12 cellular contexts compared by ENCODE assay signal in genomic region chr20:64106981-64107735, GRCh38. TPM values are rescaled to one million over a fixed set of nuclear protein-coding genes. Genes with fewer than 3 reads are reported as not detected.
DNase-seq lines count a peak whose midpoint lies in the region; ATAC-seq and TF ChIP-seq lines count a peak whose summit lies in the region.
"Had no signal": no experiment of that assay in that cellular context is flagged by ENCODE, and none has a peak within 500 bp of the region (broad histone marks: within the 10 kb centered on the region; RNA-seq: fewer than 3 reads in every experiment).

NPBWR2 (minus strand) TSS chr20:64107565; CDS start chr20:64106831, 734 bp downstream.

- TF ChIP-seq CTCF in sigmoid colon (IDR thresholded peaks at IDR 0.05) = no peak

- 51 to 55% methylated on average over 22 of the region's 22 CpGs for WGBS in sigmoid colon, 2 donors

- CTCF ChIA-PET in T-cell (lab: Charles Lee) = no interaction called here

- H3K4me1 Mint-ChIP-seq in activated CD4-positive, alpha-beta T cell treated with anti-CD3 and anti-CD28 coated beads, Interleukin-2, amount 10 ng/mL, durations not matched to agents 24 days and 14 days = no peaks in the 10 kb centered on the region
- peaks cover 8 to 17% (median 17%) of the 10 kb centered on the region in 3 donors for H3K4me1 Mint-ChIP-seq in T-cell

- H3K4me3 ChIP-seq in sigmoid colon = no peak within 1 kb of the TSS
- H3K4me3 ChIP-seq in MG63 = no peak within 1 kb of the TSS
- H3K4me3 ChIP-seq: body of pancreas, smooth muscle cell had no signal

- H3K27me3 ChIP-seq in sigmoid colon = peaks cover 6 to 21% (median 20%) of the 10 kb centered on the region in 3 donors
- H3K27me3 ChIP-seq in MG63 = peaks cover 3% of the 10 kb centered on the region; the same call in 1 of the 2 replicates
- H3K27me3 ChIP-seq: body of pancreas had no signal

- TF ChIP-seq EP300 in sigmoid colon (IDR thresholded peaks at IDR 0.05) = no peak

- intact Hi-C loops in activated CD4-positive, alpha-beta T cell treated with anti-CD3 and anti-CD28 coated beads, Interleukin-2, amount 10 ng/mL, durations not matched to agents 24 days and 14 days (cut with micrococcal nuclease) = no loop called here
- intact Hi-C loops in sigmoid colon (cut with DNase I) = no loop called here

- no peaks in the 10 kb centered on the region for H3K36me3 Mint-ChIP-seq in activated CD4-positive, alpha-beta T cell treated with anti-CD3 and anti-CD28 coated beads, Interleukin-2, amount 10 ng/mL, durations not matched to agents 24 days and 14 days (ENCODE audit: low read depth)
- no peaks in the 10 kb centered on the region for H3K36me3 Mint-ChIP-seq in T-cell

- H3K27ac ChIP-seq in sigmoid colon = no peak within 1 kb of the TSS
- H3K27ac ChIP-seq: body of pancreas had no signal

- H3K4me1 ChIP-seq in sigmoid colon = peaks cover 0 to 7% (median 6%) of the 10 kb centered on the region in 4 donors

- H3K27me3 Mint-ChIP-seq in activated CD4-positive, alpha-beta T cell treated with anti-CD3 and anti-CD28 coated beads, Interleukin-2, amount 10 ng/mL, durations not matched to agents 24 days and 14 days = peaks cover 17% of the 10 kb centered on the region
- peaks cover 4 to 12% of the 10 kb centered on the region in 2 donors for H3K27me3 Mint-ChIP-seq in T-cell

- POLR2A ChIA-PET in T-cell (lab: Charles Lee) = no interaction called here

- H3K9me3 ChIP-seq in sigmoid colon = no peaks in the 10 kb centered on the region
- no peaks in the 10 kb centered on the region for H3K9me3 ChIP-seq in MG63
- H3K9me3 ChIP-seq: body of pancreas had no signal

- DNase-seq in activated CD4-positive, alpha-beta T cell treated with anti-CD3 and anti-CD28 coated beads, Interleukin-2, amount 10 ng/mL, durations not matched to agents 24 days and 14 days = peak; percentile 70
- no peak for DNase-seq in activated CD4-positive, alpha-beta T cell treated with anti-CD3 and anti-CD28 coated beads, Interleukin-2, amount 50 U/mL, for 4 hours
- DNase-seq in T-cell = peak in 21 of 34 experiments; percentile 18 to 58 (median 35)
- peak; percentile 62 for DNase-seq in germinal center (ENCODE audit: low spot score)
- DNase-seq in sigmoid colon = peak; percentile 48
- no peak for DNase-seq in NCI-H446 (lab: John Stamatoyannopoulos, UW)
- no peak for DNase-seq in MG63

- H3K36me3 ChIP-seq in sigmoid colon (no peaks in the 10 kb centered on the region), MG63 (no peaks in the 10 kb centered on the region)

- H3K9me3 Mint-ChIP-seq in activated CD4-positive, alpha-beta T cell treated with anti-CD3 and anti-CD28 coated beads, Interleukin-2, amount 10 ng/mL, durations not matched to agents 24 days and 14 days = no peaks in the 10 kb centered on the region
- H3K9me3 Mint-ChIP-seq in T-cell = no peaks in the 10 kb centered on the region
- H3K9me3 Mint-ChIP-seq: stimulated activated naive CD8-positive, alpha-beta T cell treated with anti-CD3 and anti-CD28 coated beads, Interleukin-15, Interleukin-2, amounts not matched to agents 100 ng/mL and 50 ng/mL, for 24 hours had no signal

- TF ChIP-seq POLR2A in sigmoid colon (IDR thresholded peaks at IDR 0.05) = no peak

- no peak within 1 kb of the TSS for H3K4me3 Mint-ChIP-seq in activated CD4-positive, alpha-beta T cell treated with anti-CD3 and anti-CD28 coated beads, Interleukin-2, amount 10 ng/mL, durations not matched to agents 24 days and 14 days
- no peak within 1 kb of the TSS for H3K4me3 Mint-ChIP-seq in T-cell
- H3K4me3 Mint-ChIP-seq: stimulated activated naive CD8-positive, alpha-beta T cell treated with anti-CD3 and anti-CD28 coated beads, Interleukin-15, Interleukin-2, amounts not matched to agents 100 ng/mL and 50 ng/mL, for 24 hours had no signal

- peak; percentile 55 to 92 (median 62) for ATAC-seq in T-cell (replicated peaks in 1 of 4)
- ATAC-seq in GM19467 (IDR thresholded peaks at IDR 0.05; ENCODE audit: unreplicated experiment) = no peak
- ATAC-seq: body of pancreas had no signal

- H3K27ac Mint-ChIP-seq in activated CD4-positive, alpha-beta T cell treated with anti-CD3 and anti-CD28 coated beads, Interleukin-2, amount 10 ng/mL, durations not matched to agents 24 days and 14 days = no peak within 1 kb of the TSS
- H3K27ac Mint-ChIP-seq in T-cell = no peak within 1 kb of the TSS
- H3K27ac Mint-ChIP-seq: stimulated activated naive CD8-positive, alpha-beta T cell treated with anti-CD3 and anti-CD28 coated beads, Interleukin-15, Interleukin-2, amounts not matched to agents 100 ng/mL and 50 ng/mL, for 24 hours had no signal

RNA-seq across cellular contexts. Expression of gene NPBWR2, which starts in this region (rescaled TPM):
- total RNA-seq in activated CD4-positive, alpha-beta T cell treated with anti-CD3 and anti-CD28 coated beads, Interleukin-2, amount 10 ng/mL, durations not matched to agents 24 days and 14 days = not detected in 2 replicates
- not detected for total RNA-seq in T-cell
- not detected for total RNA-seq in sigmoid colon
- not detected for polyA plus RNA-seq in sigmoid colon
- total RNA-seq in MG63 (2014; rRNA removed; shearing (Covaris generic); ENCODE audit: low replicate concordance) = not detected in 2 replicates
- total RNA-seq: body of pancreas, lung microvascular endothelial cell, smooth muscle cell had no signal
- polyA plus RNA-seq: smooth muscle cell had no signal

Comparison
In these comparisons a context has a peak if more than half of its experiments do, and no peak if none do; other contexts are left out.
1. Peak in DNase-seq in activated CD4-positive, alpha-beta T cell treated with anti-CD3 and anti-CD28 coated beads, Interleukin-2, amount 10 ng/mL, durations not matched to agents 24 days and 14 days; RNA of the gene not detected or under 1 TPM.
2. Peak in DNase-seq and ATAC-seq in T-cell; RNA of the gene not detected or under 1 TPM.
3. Peak in DNase-seq in sigmoid colon; RNA of the gene not detected or under 1 TPM.